8 cellular contexts compared by ENCODE assay signal in the genomic region with DNA sequence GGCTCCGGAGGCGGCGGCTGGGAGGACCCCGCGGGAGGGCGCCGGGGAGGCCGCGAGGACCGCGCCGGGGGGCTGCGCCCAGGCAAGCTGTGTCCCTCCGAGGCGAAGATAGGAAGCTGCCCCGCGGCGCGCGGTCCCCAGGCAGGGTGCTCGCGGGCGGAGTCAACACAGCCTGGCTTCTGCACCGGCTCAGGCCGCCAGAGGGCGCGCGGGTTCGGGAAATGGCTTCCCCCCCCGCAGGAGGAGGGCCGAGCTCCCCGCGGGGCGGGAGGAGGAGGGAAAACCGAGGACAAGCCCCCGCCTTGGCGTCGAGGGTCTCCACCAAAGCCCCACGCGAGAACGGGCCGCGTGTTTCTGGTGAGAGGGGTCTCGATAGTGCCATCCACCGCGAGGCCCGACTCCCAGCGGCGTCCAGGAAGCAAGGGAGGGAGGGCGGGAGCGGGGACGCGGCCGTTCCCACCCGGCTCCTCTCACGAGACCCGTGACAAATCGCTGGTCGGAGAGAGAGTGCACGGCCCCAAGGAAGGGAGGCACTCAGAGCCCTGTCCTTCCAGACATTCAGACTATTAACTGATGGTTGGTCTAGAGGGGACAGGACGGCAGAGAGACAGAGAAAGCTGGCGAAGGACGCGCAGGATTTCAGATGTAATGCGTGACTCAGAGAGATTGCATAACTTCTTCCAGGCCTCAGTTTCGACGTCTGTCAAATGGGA.
A peak's percentile ranks its signal among the peaks of the same experiment; 100 is the strongest.
DNase-seq lines count a peak whose midpoint lies in the region; ATAC-seq and TF ChIP-seq lines count a peak whose summit lies in the region.

No MANE protein-coding gene starts in this region.

- peaks cover 2% of the 10 kb centered on the region for H3K27me3 Mint-ChIP-seq in IgD-negative memory B cell
- H3K27me3 Mint-ChIP-seq in activated naive CD4-positive, alpha-beta T cell treated with anti-CD3 and anti-CD28 coated beads, Interleukin-2, amount 10 ng/mL, durations not matched to agents 7 days and 5 days = peaks cover 42% of the 10 kb centered on the region

- TF ChIP-seq CTCF in parathyroid adenoma (IDR thresholded peaks at IDR 0.05) = peak; percentile 94
- TF ChIP-seq CTCF in tibial artery (IDR thresholded peaks at IDR 0.05) = peak; percentile 87 to 92

- H3K36me3 Mint-ChIP-seq in IgD-negative memory B cell = no peaks in the 10 kb centered on the region
- H3K36me3 Mint-ChIP-seq in activated naive CD4-positive, alpha-beta T cell treated with anti-CD3 and anti-CD28 coated beads, Interleukin-2, amount 10 ng/mL, durations not matched to agents 7 days and 5 days = no peaks in the 10 kb centered on the region

- H3K27ac ChIP-seq in parathyroid adenoma = no peak overlapping the region
- peak overlapping the region; percentile 28 to 50 for H3K27ac ChIP-seq in tibial artery

- ATAC-seq in GM21717 (IDR thresholded peaks at IDR 0.05; ENCODE audit: unreplicated experiment) (peak; percentile 89), Right ventricle myocardium inferior (peak; percentile 97)

- no peak overlapping the region for H3K9ac ChIP-seq in parathyroid adenoma

- H3K4me1 ChIP-seq in parathyroid adenoma (no peaks in the 10 kb centered on the region), tibial artery (peaks cover 0 to 9% (median 5%) of the 10 kb centered on the region in 4 donors)

- intact Hi-C loops in Right ventricle myocardium inferior (cut with DNase I) = loop anchor here (1.0 to 2.0 kb wide), 2 partner anchors 105 to 1127 kb away; partner anchors contain the start of gene NETO2
- intact Hi-C loops in tibial artery (cut with DNase I; ENCODE audit: low total_unique reads) = loop anchor here (5.0 kb wide), 1 partner anchor 1124 kb away; no protein-coding TSS in a partner anchor

- H3K79me2 ChIP-seq in parathyroid adenoma = no peaks in the 10 kb centered on the region

- no peak overlapping the region for H3K27ac Mint-ChIP-seq in IgD-negative memory B cell
- no peak overlapping the region for H3K27ac Mint-ChIP-seq in activated naive CD4-positive, alpha-beta T cell treated with anti-CD3 and anti-CD28 coated beads, Interleukin-2, amount 10 ng/mL, durations not matched to agents 7 days and 5 days

- in situ Hi-C loops in G401 (cut with HindIII; ENCODE audit: low sequenced_read_pairs) = no loop called here

- CTCF ChIA-PET in activated naive CD4-positive, alpha-beta T cell treated with anti-CD3 and anti-CD28 coated beads, Interleukin-2, amount 10 ng/mL, durations not matched to agents 7 days and 5 days (lab: Charles Lee) = interaction anchor here (0.6 to 3.4 kb wide), 27 partner anchors 9 to 1206 kb away, joined by 3 to 34 read pairs (median 3); partner anchors contain the start of genes ITFG1, LONP2, NETO2 and PHKB

- H3K27me3 ChIP-seq in parathyroid adenoma (ENCODE audit: control insufficient read depth, insufficient read depth, low read length) (no peaks in the 10 kb centered on the region), tibial artery (no peaks in the 10 kb centered on the region)

- H3K36me3 ChIP-seq in parathyroid adenoma (ENCODE audit: control insufficient read depth, insufficient read depth, low read length) = no peaks in the 10 kb centered on the region
- H3K36me3 ChIP-seq in tibial artery = no peaks in the 10 kb centered on the region

- peak overlapping the region; percentile 99 for H2AFZ ChIP-seq in parathyroid adenoma

- H3K9me3 ChIP-seq in parathyroid adenoma (ENCODE audit: control insufficient read depth, low read length) (no peaks in the 10 kb centered on the region), tibial artery (no peaks in the 10 kb centered on the region)

- no peaks in the 10 kb centered on the region for H3K9me3 Mint-ChIP-seq in IgD-negative memory B cell
- no peaks in the 10 kb centered on the region for H3K9me3 Mint-ChIP-seq in activated naive CD4-positive, alpha-beta T cell treated with anti-CD3 and anti-CD28 coated beads, Interleukin-2, amount 10 ng/mL, durations not matched to agents 7 days and 5 days

- H3K4me3 ChIP-seq in parathyroid adenoma (ENCODE audit: low read depth, low read length) = peak overlapping the region; percentile 68
- peak overlapping the region; percentile 55 to 64 for H3K4me3 ChIP-seq in tibial artery

- peaks cover 7 to 10% (median 9%) of the 10 kb centered on the region in 3 donors for H3K4me1 Mint-ChIP-seq in IgD-negative memory B cell
- H3K4me1 Mint-ChIP-seq in activated naive CD4-positive, alpha-beta T cell treated with anti-CD3 and anti-CD28 coated beads, Interleukin-2, amount 10 ng/mL, durations not matched to agents 7 days and 5 days = peaks cover 5% of the 10 kb centered on the region

- H3K4me2 ChIP-seq in parathyroid adenoma (ENCODE audit: low read length) = peak overlapping the region; percentile 95

- peak overlapping the region; percentile 82 to 91 (median 84) for H3K4me3 Mint-ChIP-seq in IgD-negative memory B cell
- peak overlapping the region; percentile 69 for H3K4me3 Mint-ChIP-seq in activated naive CD4-positive, alpha-beta T cell treated with anti-CD3 and anti-CD28 coated beads, Interleukin-2, amount 10 ng/mL, durations not matched to agents 7 days and 5 days

- DNase-seq in G401 (ENCODE audit: low spot score) = peak; percentile 68
- DNase-seq in SK-N-DZ (ENCODE audit: low spot score) = peak; percentile 80
- DNase-seq in activated naive CD4-positive, alpha-beta T cell treated with anti-CD3 and anti-CD28 coated beads, Interleukin-2, amount 10 ng/mL, durations not matched to agents 7 days and 5 days = peak; percentile 92
- DNase-seq in Right ventricle myocardium inferior (ENCODE audit: missing footprints) = peak; percentile 96
- peak; percentile 87 to 89 for DNase-seq in tibial artery
